In the genomic region with DNA sequence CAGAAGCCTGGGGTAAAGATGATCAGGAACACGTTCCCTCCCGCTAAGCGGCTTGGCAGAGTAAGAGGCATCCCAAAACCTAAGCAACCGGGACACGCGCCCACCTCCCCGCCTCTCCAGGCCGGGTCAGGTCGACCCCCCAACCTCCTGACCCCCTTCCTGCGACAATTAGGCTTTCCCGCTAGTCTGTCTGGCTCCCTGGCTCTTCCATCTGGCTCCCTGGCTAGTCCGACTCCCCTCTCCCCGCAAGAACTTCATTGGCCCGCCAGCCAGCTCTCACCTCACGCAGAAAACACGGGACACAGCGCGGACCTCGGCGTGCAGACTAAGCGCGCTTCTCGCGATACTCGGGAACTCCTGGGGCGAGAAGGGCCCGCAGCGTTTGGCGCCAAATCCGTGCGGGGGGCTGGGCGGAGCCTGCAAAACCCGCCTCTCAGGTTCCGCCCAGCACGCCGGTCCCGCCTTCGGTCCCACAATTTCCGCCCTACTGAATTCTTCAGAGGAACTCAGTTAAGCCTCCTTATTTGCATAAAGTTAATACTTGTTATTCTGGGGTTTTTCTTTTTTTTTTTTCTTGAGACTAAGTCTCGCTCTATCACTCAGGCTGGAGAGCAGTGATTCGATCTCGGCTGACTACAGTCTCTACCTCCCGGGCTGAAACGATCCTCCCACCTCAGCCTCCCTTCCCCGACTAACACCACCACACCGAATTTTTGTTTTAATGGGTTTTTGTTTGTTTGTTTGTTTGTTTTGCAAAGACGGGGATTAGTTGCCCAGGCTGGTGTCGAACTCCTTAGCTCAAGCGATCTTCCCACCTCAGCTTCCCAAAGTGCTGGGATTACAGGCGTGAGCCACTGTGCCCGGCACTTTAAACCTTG, we compare ENCODE assay signal across 1 cellular context.
TF ChIP-seq lines count a peak whose summit lies in the region.

A gene with protein sequence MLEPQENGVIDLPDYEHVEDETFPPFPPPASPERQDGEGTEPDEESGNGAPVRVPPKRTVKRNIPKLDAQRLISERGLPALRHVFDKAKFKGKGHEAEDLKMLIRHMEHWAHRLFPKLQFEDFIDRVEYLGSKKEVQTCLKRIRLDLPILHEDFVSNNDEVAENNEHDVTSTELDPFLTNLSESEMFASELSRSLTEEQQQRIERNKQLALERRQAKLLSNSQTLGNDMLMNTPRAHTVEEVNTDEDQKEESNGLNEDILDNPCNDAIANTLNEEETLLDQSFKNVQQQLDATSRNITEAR (minus strand): TSS at position 327 of the 878 bp plus-strand sequence. CDS start 3,738 bp downstream, outside the sequence.

TF ChIP-seq in K562, 482 proteins besides CTCF, POLR2A, EP300 and RAD21 (continued from another document and continues in another):
- TF ChIP-seq KLF1 (tag; IDR thresholded peaks at IDR 0.05) (0 out of 2 replicates have a peak, but pooled peaks have one; percentile 53), ASH1L (IDR thresholded peaks at IDR 0.05; ENCODE audit: borderline replicate concordance, low read depth, partially characterized antibody) (peak; percentile 18), DPF2 (IDR thresholded peaks at IDR 0.05) (peak; percentile 58), KDM1A (IDR thresholded peaks at IDR 0.05) (peak; percentile 7 to 55; a peak in 3 of 4 replicates), ZNF431 (CRISPR knock-in tag; IDR thresholded peaks at IDR 0.05) (0 out of 2 replicates have a peak, but pooled peaks have one; percentile 54), BRD4 (IDR thresholded peaks at IDR 0.05) (no peak), GABPA (tag; conservative IDR thresholded peaks at IDR 0.05; ENCODE audit: low read depth) (peak; percentile 76), KDM4B (IDR thresholded peaks at IDR 0.05; ENCODE audit: borderline replicate concordance in 2 of 2, low read depth in 1 of 2) (no peak), E2F6 (IDR thresholded peaks at IDR 0.05; ENCODE audit: borderline replicate concordance in 1 of 2, extremely low read depth in 1 of 2, insufficient read depth in 1 of 2, insufficient read length in 1 of 2, low read depth in 1 of 2, low read length in 1 of 2, poor library complexity in 1 of 2, severe bottlenecking in 1 of 2) (peak; percentile 86 to 89), KAT7 (CRISPR knock-in tag; IDR thresholded peaks at IDR 0.05; ENCODE audit: borderline replicate concordance) (peak; percentile 88; the same call in 1 of the 2 replicates), GATAD2B (IDR thresholded peaks at IDR 0.05; ENCODE audit: borderline replicate concordance) (no peak), ZNF133 (CRISPR knock-in tag; IDR thresholded peaks at IDR 0.05) (no peak), POLR3G (IDR thresholded peaks at IDR 0.05; ENCODE audit: extremely low read depth, insufficient read length, insufficient replicate concordance) (no peak), ZBTB1 (CRISPR knock-in tag; IDR thresholded peaks at IDR 0.05; ENCODE audit: borderline replicate concordance, low read depth) (no peak), KDM5B (IDR thresholded peaks at IDR 0.05; ENCODE audit: insufficient replicate concordance, low read depth, low read length) (peak; percentile 78), ZFP30 (CRISPR knock-in tag; IDR thresholded peaks at IDR 0.05; ENCODE audit: borderline replicate concordance) (no peak), PTTG1 (tag; IDR thresholded peaks at IDR 0.05; ENCODE audit: low read depth) (no peak), GABPB1 (CRISPR knock-in tag; IDR thresholded peaks at IDR 0.05) (peak; percentile 64; the same call in 1 of the 2 replicates), NFRKB (IDR thresholded peaks at IDR 0.05; ENCODE audit: low read depth) (peak; percentile 30; the same call in 1 of the 2 replicates), PYGO2 (tag; IDR thresholded peaks at IDR 0.05) (no peak), BHLHE40 (IDR thresholded peaks at IDR 0.05; ENCODE audit: low read length) (peak; percentile 92), NCOA4 (IDR thresholded peaks at IDR 0.05; ENCODE audit: partially characterized antibody) (no peak), ZZZ3 (IDR thresholded peaks at IDR 0.05) (peak; percentile 87), THRAP3 (IDR thresholded peaks at IDR 0.05; ENCODE audit: borderline replicate concordance) (0 out of 2 replicates have a peak, but pooled peaks have one; percentile 42), TAF1 (IDR thresholded peaks at IDR 0.05; ENCODE audit: control insufficient read depth, extremely low read depth, insufficient read depth, low read length, severe bottlenecking) (peak; percentile 85), PURB (CRISPR knock-in tag; IDR thresholded peaks at IDR 0.05; ENCODE audit: low read depth) (no peak), MLLT1 (IDR thresholded peaks at IDR 0.05) (peak; percentile 56 to 68; a peak in 2 of 4 replicates), MAFF (IDR thresholded peaks at IDR 0.05; ENCODE audit: low read length) (peak; percentile 84; the same call in 1 of the 2 replicates), NONO (IDR thresholded peaks at IDR 0.05; ENCODE audit: low read depth in 2 of 2, low read length in 1 of 2) (no peak), MITF (IDR thresholded peaks at IDR 0.05) (peak; percentile 68; the same call in 1 of the 2 replicates), SMARCA5 (IDR thresholded peaks at IDR 0.05) (peak; percentile 61; the same call in 1 of the 2 replicates), EGR1 (conservative IDR thresholded peaks at IDR 0.05) (no peak), RBFOX2 (IDR thresholded peaks at IDR 0.05; ENCODE audit: low read depth, low read length) (peak; percentile 98), POLR2B (IDR thresholded peaks at IDR 0.05; ENCODE audit: low read depth, partially characterized antibody) (peak; percentile 95), ZSCAN32 (CRISPR knock-in tag; IDR thresholded peaks at IDR 0.05) (no peak), ATF1 (CRISPR knock-in tag; IDR thresholded peaks at IDR 0.05) (peak; percentile 57), ATF1 (tag; IDR thresholded peaks at IDR 0.05) (peak; percentile 90), CREM (IDR thresholded peaks at IDR 0.05; ENCODE audit: low read depth) (peak; percentile 95), NFIC (IDR thresholded peaks at IDR 0.05) (peak; percentile 66), MLX (CRISPR knock-in tag; conservative IDR thresholded peaks at IDR 0.05) (peak in 1 of 2 experiments; percentile 77; a peak in 1 of 4 replicates), ZNF232 (CRISPR knock-in tag; IDR thresholded peaks at IDR 0.05) (no peak), CREB1 (IDR thresholded peaks at IDR 0.05) (peak; percentile 93), CREB1 (CRISPR knock-in tag; IDR thresholded peaks at IDR 0.05) (peak; percentile 90)
- TF ChIP-seq, protein P1, sequence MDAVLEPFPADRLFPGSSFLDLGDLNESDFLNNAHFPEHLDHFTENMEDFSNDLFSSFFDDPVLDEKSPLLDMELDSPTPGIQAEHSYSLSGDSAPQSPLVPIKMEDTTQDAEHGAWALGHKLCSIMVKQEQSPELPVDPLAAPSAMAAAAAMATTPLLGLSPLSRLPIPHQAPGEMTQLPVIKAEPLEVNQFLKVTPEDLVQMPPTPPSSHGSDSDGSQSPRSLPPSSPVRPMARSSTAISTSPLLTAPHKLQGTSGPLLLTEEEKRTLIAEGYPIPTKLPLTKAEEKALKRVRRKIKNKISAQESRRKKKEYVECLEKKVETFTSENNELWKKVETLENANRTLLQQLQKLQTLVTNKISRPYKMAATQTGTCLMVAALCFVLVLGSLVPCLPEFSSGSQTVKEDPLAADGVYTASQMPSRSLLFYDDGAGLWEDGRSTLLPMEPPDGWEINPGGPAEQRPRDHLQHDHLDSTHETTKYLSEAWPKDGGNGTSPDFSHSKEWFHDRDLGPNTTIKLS (IDR thresholded peaks at IDR 0.05; ENCODE audit: borderline replicate concordance, low read depth) = peak; percentile 97
- TF ChIP-seq, protein P2, sequence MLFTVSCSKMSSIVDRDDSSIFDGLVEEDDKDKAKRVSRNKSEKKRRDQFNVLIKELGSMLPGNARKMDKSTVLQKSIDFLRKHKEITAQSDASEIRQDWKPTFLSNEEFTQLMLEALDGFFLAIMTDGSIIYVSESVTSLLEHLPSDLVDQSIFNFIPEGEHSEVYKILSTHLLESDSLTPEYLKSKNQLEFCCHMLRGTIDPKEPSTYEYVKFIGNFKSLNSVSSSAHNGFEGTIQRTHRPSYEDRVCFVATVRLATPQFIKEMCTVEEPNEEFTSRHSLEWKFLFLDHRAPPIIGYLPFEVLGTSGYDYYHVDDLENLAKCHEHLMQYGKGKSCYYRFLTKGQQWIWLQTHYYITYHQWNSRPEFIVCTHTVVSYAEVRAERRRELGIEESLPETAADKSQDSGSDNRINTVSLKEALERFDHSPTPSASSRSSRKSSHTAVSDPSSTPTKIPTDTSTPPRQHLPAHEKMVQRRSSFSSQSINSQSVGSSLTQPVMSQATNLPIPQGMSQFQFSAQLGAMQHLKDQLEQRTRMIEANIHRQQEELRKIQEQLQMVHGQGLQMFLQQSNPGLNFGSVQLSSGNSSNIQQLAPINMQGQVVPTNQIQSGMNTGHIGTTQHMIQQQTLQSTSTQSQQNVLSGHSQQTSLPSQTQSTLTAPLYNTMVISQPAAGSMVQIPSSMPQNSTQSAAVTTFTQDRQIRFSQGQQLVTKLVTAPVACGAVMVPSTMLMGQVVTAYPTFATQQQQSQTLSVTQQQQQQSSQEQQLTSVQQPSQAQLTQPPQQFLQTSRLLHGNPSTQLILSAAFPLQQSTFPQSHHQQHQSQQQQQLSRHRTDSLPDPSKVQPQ (CRISPR knock-in tag; IDR thresholded peaks at IDR 0.05; ENCODE audit: borderline replicate concordance) = no peak
- TF ChIP-seq, protein P3, sequence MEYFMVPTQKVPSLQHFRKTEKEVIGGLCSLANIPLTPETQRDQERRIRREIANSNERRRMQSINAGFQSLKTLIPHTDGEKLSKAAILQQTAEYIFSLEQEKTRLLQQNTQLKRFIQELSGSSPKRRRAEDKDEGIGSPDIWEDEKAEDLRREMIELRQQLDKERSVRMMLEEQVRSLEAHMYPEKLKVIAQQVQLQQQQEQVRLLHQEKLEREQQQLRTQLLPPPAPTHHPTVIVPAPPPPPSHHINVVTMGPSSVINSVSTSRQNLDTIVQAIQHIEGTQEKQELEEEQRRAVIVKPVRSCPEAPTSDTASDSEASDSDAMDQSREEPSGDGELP (CRISPR knock-in tag; IDR thresholded peaks at IDR 0.05; ENCODE audit: borderline replicate concordance) = peak; percentile 89
- TF ChIP-seq, protein P4, sequence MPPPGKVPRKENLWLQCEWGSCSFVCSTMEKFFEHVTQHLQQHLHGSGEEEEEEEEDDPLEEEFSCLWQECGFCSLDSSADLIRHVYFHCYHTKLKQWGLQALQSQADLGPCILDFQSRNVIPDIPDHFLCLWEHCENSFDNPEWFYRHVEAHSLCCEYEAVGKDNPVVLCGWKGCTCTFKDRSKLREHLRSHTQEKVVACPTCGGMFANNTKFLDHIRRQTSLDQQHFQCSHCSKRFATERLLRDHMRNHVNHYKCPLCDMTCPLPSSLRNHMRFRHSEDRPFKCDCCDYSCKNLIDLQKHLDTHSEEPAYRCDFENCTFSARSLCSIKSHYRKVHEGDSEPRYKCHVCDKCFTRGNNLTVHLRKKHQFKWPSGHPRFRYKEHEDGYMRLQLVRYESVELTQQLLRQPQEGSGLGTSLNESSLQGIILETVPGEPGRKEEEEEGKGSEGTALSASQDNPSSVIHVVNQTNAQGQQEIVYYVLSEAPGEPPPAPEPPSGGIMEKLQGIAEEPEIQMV (tag; conservative IDR thresholded peaks at IDR 0.05; ENCODE audit: low read depth) = peak; percentile 69
- TF ChIP-seq, protein P5, sequence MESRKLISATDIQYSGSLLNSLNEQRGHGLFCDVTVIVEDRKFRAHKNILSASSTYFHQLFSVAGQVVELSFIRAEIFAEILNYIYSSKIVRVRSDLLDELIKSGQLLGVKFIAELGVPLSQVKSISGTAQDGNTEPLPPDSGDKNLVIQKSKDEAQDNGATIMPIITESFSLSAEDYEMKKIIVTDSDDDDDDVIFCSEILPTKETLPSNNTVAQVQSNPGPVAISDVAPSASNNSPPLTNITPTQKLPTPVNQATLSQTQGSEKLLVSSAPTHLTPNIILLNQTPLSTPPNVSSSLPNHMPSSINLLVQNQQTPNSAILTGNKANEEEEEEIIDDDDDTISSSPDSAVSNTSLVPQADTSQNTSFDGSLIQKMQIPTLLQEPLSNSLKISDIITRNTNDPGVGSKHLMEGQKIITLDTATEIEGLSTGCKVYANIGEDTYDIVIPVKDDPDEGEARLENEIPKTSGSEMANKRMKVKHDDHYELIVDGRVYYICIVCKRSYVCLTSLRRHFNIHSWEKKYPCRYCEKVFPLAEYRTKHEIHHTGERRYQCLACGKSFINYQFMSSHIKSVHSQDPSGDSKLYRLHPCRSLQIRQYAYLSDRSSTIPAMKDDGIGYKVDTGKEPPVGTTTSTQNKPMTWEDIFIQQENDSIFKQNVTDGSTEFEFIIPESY (CRISPR knock-in tag; IDR thresholded peaks at IDR 0.05) = peak; percentile 52; the same call in 1 of the 2 replicates
